In the genomic region with DNA sequence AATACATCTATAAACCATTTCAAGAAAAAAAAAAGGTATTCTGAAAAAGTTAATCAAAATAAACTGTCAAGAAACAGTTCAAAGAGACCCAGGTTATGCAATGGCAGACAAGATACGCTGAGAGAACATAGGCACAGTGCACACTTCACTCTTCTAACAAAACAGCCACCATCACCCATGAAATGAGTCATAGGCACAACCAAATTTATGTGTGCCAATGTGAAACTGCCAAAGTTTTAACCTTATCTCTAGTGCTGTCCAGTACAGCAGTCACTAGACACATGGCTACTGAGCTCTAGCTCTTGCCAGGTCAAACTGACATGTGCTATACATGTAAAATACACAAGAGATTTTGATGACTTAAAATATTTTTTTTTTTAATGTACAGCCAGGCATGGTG, we compare ENCODE assay signal across 9 cellular contexts. TPM values are rescaled to one million over a fixed set of nuclear protein-coding genes. Genes with fewer than 3 reads are reported as not detected.
DNase-seq lines count a peak whose midpoint lies in the region; ATAC-seq, FAIRE-seq and TF ChIP-seq lines count a peak whose summit lies in the region.
"Had no signal": no experiment of that assay in that cellular context is flagged by ENCODE, and none has a peak within 500 bp of the region (broad histone marks: within the 10 kb centered on the region; RNA-seq: fewer than 3 reads in every experiment).

No MANE protein-coding gene starts in this region.

- POLR2A ChIA-PET in HEK293 (lab: Yijun Ruan, JAX), result no interaction called here

- in situ Hi-C loops in ACHN (cut with HindIII; ENCODE audit: low pct_ligation_motif_present, low pct_unique_long_range_greater_than_20kb, low sequenced_read_pairs), result no loop called here

- TF ChIP-seq CTCF in HEK293 (tag by site-specific recombination; IDR thresholded peaks at IDR 0.05), result no peak

- H3K9me3 ChIP-seq in HEK293 (ENCODE audit: control insufficient read depth, insufficient read depth, low read depth, low read length), result no peaks in the 10 kb centered on the region

- H3K4me3 Mint-ChIP-seq in immature natural killer cell, result peak overlapping the region in 3 of 5 donors; percentile 30 to 85 (median 45)

- H3K36me3 ChIP-seq in HEK293 (ENCODE audit: control insufficient read depth in 2 of 2, insufficient read depth in 1 of 2, low read length in 2 of 2), result peaks cover 7 to 11% of the 10 kb centered on the region in 2 experiments; a peak in 2 of 3 replicates

- no peak overlapping the region; the same call in 1 of the 2 replicates for H3K4me3 ChIP-seq in HEK293 (ENCODE audit: low read depth, low read length)

- peaks cover 0 to 6% (median 0%) of the 10 kb centered on the region in 3 donors for H3K36me3 Mint-ChIP-seq in immature natural killer cell

- FAIRE-seq in GM12892 (lab: Jason Lieb, UNC), result peak; percentile 21
- FAIRE-seq: colon, H1 had no signal

- H3K27me3 Mint-ChIP-seq in immature natural killer cell (ENCODE audit: low read depth in 3 of 3), result peaks cover 0 to 2% (median 0%) of the 10 kb centered on the region in 3 donors

- H3K9me3 Mint-ChIP-seq in immature natural killer cell, result no peaks in the 10 kb centered on the region

- peak overlapping the region in 2 of 6 donors; percentile 49 to 61 for H3K27ac Mint-ChIP-seq in immature natural killer cell

- H3K4me1 Mint-ChIP-seq in immature natural killer cell, result peaks cover 18 to 26% of the 10 kb centered on the region in 2 donors

- DNase-seq in GM12892 (ENCODE audit: insufficient read length) (no peak), OCI-M1 (lab: John Stamatoyannopoulos, UW) (peak; percentile 19), immature natural killer cell (no peak), ACHN (no peak)

- CTCF ChIA-PET in HEK293 (lab: Yijun Ruan, JAX), result interaction anchor here (0.5 to 0.8 kb wide), 3 partner anchors 47 to 594 kb away, joined by 3 read pairs; partner anchors contain the start of gene SEL1L

- no peak for TF ChIP-seq POLR2A in GM12892 (IDR thresholded peaks at IDR 0.05; ENCODE audit: low read depth, low read length)

- peaks cover 9% of the 10 kb centered on the region for H3K4me1 ChIP-seq in HEK293 (ENCODE audit: control insufficient read depth, insufficient read depth, low read length)

- no peak overlapping the region for H3K27ac ChIP-seq in HEK293 (ENCODE audit: extremely low read depth, low read depth, low read length)

- no peak for ATAC-seq in HG03442 (IDR thresholded peaks at IDR 0.05; ENCODE audit: unreplicated experiment)
- ATAC-seq in HG03095 (IDR thresholded peaks at IDR 0.05; ENCODE audit: unreplicated experiment), result no peak

TF ChIP-seq in HEK293, 187 proteins besides CTCF, POLR2A, EP300 and RAD21:
- TF ChIP-seq ZNF529 (tag by site-specific recombination; IDR thresholded peaks at IDR 0.05; ENCODE audit: insufficient replicate concordance) (no peak), PRDM4 (tag by site-specific recombination; IDR thresholded peaks at IDR 0.05) (peak; percentile 54; the same call in 1 of the 2 replicates)
TF ChIP-seq in HEK293: peak in this region for 1.

RNA-seq across cellular contexts. Expression of gene CEP128, which starts 1.4 kb away (rescaled TPM):
- polyA plus RNA-seq in GM12892 (2012; ENCODE audit: missing spikeins), result 4.7 TPM
- 1 to 10 TPM; 1.6 to 5.0 (median 2.0) TPM for polyA plus RNA-seq in immature natural killer cell

RNA-seq across cellular contexts. Expression of gene TSHR, which starts 15.3 kb away (rescaled TPM):
- polyA plus RNA-seq in GM12892 (2012; ENCODE audit: missing spikeins), result 0.06 TPM
- polyA plus RNA-seq in immature natural killer cell, result not detected
